ENCODE assay signal across 1 cellular context in the genomic region with DNA sequence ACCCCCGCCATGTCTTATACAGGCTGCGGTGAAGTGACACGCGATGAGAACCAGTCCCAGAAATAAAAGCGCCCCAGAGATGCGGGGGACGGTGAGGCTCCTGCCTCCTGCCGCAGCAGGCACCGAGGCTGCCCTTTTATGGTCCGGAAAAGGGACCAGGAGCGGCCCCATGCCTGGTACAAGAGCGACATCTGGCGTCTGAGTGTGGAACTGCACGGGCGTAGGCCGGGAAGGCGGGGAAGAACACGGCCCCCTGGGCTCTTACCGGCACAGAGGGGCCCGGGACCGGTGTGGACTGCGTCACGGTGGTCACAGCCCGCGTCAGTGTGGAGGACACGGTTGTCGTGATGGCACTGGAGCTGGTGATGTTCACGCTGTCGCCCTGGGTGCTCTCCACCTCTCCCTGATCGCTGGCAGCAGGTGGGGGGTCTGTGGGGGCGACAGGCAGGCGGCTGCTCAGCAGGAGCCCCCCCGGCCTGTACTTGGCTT.
TF ChIP-seq lines count a peak whose summit lies in the region.

No MANE protein-coding gene starts in this region.

TF ChIP-seq in GM12878, 131 proteins besides CTCF, POLR2A, EP300 and RAD21:
- TF ChIP-seq MYC (IDR thresholded peaks at IDR 0.05; ENCODE audit: insufficient read depth, insufficient read length, insufficient replicate concordance, low read length, severe bottlenecking): no peak
- TF ChIP-seq IKZF1 (conservative IDR thresholded peaks at IDR 0.05): 0 out of 2 replicates have a peak, but pooled peaks have one; percentile 12
- TF ChIP-seq RELA (IDR thresholded peaks at IDR 0.05; ENCODE audit: borderline replicate concordance, partially characterized antibody): peak; percentile 39
- TF ChIP-seq BHLHE40 (IDR thresholded peaks at IDR 0.05; ENCODE audit: borderline replicate concordance in 1 of 2, low read depth in 2 of 2, low read length in 1 of 2): peak in 1 of 2 experiments; percentile 27; a peak in 1 of 4 replicates
- TF ChIP-seq YY1 (IDR thresholded peaks at IDR 0.05; ENCODE audit: low read depth, low read length): peak; percentile 69; the same call in 1 of the 2 replicates
- TF ChIP-seq SRF (IDR thresholded peaks at IDR 0.05; ENCODE audit: low read depth in 2 of 2, low read length in 2 of 2): peak; percentile 93 to 95
- TF ChIP-seq ZNF207 (IDR thresholded peaks at IDR 0.05; ENCODE audit: borderline replicate concordance): no peak
- TF ChIP-seq SMC3 (IDR thresholded peaks at IDR 0.05; ENCODE audit: borderline replicate concordance, low read length): peak; percentile 89
- peak; percentile 49; the same call in 1 of the 2 replicates for TF ChIP-seq SMARCA5 (IDR thresholded peaks at IDR 0.05)
- TF ChIP-seq, protein P1, sequence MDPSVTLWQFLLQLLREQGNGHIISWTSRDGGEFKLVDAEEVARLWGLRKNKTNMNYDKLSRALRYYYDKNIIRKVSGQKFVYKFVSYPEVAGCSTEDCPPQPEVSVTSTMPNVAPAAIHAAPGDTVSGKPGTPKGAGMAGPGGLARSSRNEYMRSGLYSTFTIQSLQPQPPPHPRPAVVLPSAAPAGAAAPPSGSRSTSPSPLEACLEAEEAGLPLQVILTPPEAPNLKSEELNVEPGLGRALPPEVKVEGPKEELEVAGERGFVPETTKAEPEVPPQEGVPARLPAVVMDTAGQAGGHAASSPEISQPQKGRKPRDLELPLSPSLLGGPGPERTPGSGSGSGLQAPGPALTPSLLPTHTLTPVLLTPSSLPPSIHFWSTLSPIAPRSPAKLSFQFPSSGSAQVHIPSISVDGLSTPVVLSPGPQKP (IDR thresholded peaks at IDR 0.05; ENCODE audit: low read depth, low read length): peak; percentile 65; the same call in 1 of the 2 replicates
- no peak for TF ChIP-seq ASH2L (IDR thresholded peaks at IDR 0.05; ENCODE audit: borderline replicate concordance, low read depth)
- TF ChIP-seq POLR2AphosphoS5 (IDR thresholded peaks at IDR 0.05; ENCODE audit: low read length): 0 out of 2 replicates have a peak, but pooled peaks have one; percentile 36
- TF ChIP-seq, protein P2, sequence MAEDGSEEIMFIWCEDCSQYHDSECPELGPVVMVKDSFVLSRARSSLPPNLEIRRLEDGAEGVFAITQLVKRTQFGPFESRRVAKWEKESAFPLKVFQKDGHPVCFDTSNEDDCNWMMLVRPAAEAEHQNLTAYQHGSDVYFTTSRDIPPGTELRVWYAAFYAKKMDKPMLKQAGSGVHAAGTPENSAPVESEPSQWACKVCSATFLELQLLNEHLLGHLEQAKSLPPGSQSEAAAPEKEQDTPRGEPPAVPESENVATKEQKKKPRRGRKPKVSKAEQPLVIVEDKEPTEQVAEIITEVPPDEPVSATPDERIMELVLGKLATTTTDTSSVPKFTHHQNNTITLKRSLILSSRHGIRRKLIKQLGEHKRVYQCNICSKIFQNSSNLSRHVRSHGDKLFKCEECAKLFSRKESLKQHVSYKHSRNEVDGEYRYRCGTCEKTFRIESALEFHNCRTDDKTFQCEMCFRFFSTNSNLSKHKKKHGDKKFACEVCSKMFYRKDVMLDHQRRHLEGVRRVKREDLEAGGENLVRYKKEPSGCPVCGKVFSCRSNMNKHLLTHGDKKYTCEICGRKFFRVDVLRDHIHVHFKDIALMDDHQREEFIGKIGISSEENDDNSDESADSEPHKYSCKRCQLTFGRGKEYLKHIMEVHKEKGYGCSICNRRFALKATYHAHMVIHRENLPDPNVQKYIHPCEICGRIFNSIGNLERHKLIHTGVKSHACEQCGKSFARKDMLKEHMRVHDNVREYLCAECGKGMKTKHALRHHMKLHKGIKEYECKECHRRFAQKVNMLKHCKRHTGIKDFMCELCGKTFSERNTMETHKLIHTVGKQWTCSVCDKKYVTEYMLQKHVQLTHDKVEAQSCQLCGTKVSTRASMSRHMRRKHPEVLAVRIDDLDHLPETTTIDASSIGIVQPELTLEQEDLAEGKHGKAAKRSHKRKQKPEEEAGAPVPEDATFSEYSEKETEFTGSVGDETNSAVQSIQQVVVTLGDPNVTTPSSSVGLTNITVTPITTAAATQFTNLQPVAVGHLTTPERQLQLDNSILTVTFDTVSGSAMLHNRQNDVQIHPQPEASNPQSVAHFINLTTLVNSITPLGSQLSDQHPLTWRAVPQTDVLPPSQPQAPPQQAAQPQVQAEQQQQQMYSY (CRISPR knock-in tag; IDR thresholded peaks at IDR 0.05): no peak
- TF ChIP-seq CHD2 (IDR thresholded peaks at IDR 0.05; ENCODE audit: borderline replicate concordance, low read depth, low read length): no peak
